ENCODE assay signal across 1 cellular context in the genomic region with DNA sequence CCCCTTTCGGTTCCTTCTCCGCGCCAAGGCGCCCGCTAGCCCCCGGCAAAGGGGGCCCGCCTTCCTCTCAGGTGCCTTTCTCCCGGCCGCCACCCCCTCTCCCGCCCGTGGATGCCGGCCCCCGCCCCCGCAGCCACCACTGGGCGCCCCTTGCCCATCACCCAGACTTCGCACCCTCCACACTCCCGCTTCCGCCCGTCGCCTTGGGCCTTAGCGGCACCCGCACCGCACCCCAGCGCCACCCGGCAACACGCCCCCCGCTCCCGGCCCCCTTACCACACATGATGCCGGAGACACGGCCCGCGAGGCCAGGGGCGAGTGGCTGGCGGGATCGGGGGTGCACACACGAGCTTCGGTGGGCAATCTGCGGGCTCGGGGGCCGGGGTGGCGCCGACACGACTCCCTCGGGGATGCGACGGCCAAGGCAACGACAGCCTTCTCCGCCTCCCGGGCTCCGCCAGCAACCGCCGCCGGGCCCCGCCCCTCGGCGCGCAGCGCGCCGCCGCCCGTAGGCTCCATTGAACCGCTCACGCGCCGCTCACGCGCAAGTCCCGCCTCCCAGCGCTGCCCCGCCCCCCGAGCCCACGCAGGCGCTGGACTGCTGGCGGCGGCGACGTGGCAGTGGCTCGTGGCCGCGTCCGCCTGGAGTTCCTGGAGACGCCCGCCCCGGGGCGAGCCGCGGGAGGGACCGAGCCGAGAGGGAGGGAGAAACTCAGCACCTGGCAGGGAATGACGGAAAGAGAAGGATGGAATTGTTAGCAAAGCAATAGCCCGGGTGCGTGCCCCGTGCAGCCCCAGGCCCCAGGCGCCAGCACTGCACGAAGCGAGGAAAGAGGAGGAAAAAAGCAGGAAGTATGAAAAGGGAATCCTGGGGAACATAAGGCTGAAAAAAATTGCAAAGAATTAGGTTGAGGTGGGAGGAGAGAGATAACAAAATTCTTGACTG.
TF ChIP-seq lines count a peak whose summit lies in the region.

TSS of gene GFPT1 (minus strand) at position 439 of the 946 bp plus-strand sequence. CDS start at position 283, 156 bp downstream.

TF ChIP-seq in HepG2, 621 proteins besides CTCF, POLR2A, EP300 and RAD21 (continued from another document and continues in another):
- TF ChIP-seq ZNF879 (CRISPR knock-in tag; IDR thresholded peaks at IDR 0.05) (peak; percentile 69; the same call in 1 of the 2 replicates), HNRNPLL (IDR thresholded peaks at IDR 0.05; ENCODE audit: low read depth, low read length, poor library complexity, severe bottlenecking) (peak; percentile 74), HDAC6 (IDR thresholded peaks at IDR 0.05; ENCODE audit: low read depth, low read length) (no peak), GMEB2 (CRISPR knock-in tag; IDR thresholded peaks at IDR 0.05; ENCODE audit: low read depth) (peak; percentile 54), SIX1 (CRISPR knock-in tag; IDR thresholded peaks at IDR 0.05; ENCODE audit: borderline replicate concordance) (0 out of 2 replicates have a peak, but pooled peaks have one; percentile 7), REXO4 (CRISPR knock-in tag; IDR thresholded peaks at IDR 0.05; ENCODE audit: borderline replicate concordance) (no peak), KDM2A (CRISPR knock-in tag; IDR thresholded peaks at IDR 0.05; ENCODE audit: borderline replicate concordance, low read depth) (peak; percentile 87), ZNF407 (CRISPR knock-in tag; IDR thresholded peaks at IDR 0.05; ENCODE audit: not compliant biosample characterization) (peak; percentile 92), ZNF572 (CRISPR knock-in tag; IDR thresholded peaks at IDR 0.05) (no peak), ZSCAN22 (CRISPR knock-in tag; IDR thresholded peaks at IDR 0.05) (peak; percentile 86), ZNF292 (CRISPR knock-in tag; IDR thresholded peaks at IDR 0.05; ENCODE audit: borderline replicate concordance, low read depth) (peak; percentile 13; the same call in 1 of the 2 replicates), NONO (IDR thresholded peaks at IDR 0.05) (no peak), NONO (CRISPR knock-in tag; conservative IDR thresholded peaks at IDR 0.05) (peak; percentile 98), MNT (IDR thresholded peaks at IDR 0.05) (peak; percentile 29; the same call in 1 of the 2 replicates), FOXC1 (CRISPR knock-in tag; IDR thresholded peaks at IDR 0.05; ENCODE audit: borderline replicate concordance) (peak; percentile 97)
- TF ChIP-seq, protein P1, sequence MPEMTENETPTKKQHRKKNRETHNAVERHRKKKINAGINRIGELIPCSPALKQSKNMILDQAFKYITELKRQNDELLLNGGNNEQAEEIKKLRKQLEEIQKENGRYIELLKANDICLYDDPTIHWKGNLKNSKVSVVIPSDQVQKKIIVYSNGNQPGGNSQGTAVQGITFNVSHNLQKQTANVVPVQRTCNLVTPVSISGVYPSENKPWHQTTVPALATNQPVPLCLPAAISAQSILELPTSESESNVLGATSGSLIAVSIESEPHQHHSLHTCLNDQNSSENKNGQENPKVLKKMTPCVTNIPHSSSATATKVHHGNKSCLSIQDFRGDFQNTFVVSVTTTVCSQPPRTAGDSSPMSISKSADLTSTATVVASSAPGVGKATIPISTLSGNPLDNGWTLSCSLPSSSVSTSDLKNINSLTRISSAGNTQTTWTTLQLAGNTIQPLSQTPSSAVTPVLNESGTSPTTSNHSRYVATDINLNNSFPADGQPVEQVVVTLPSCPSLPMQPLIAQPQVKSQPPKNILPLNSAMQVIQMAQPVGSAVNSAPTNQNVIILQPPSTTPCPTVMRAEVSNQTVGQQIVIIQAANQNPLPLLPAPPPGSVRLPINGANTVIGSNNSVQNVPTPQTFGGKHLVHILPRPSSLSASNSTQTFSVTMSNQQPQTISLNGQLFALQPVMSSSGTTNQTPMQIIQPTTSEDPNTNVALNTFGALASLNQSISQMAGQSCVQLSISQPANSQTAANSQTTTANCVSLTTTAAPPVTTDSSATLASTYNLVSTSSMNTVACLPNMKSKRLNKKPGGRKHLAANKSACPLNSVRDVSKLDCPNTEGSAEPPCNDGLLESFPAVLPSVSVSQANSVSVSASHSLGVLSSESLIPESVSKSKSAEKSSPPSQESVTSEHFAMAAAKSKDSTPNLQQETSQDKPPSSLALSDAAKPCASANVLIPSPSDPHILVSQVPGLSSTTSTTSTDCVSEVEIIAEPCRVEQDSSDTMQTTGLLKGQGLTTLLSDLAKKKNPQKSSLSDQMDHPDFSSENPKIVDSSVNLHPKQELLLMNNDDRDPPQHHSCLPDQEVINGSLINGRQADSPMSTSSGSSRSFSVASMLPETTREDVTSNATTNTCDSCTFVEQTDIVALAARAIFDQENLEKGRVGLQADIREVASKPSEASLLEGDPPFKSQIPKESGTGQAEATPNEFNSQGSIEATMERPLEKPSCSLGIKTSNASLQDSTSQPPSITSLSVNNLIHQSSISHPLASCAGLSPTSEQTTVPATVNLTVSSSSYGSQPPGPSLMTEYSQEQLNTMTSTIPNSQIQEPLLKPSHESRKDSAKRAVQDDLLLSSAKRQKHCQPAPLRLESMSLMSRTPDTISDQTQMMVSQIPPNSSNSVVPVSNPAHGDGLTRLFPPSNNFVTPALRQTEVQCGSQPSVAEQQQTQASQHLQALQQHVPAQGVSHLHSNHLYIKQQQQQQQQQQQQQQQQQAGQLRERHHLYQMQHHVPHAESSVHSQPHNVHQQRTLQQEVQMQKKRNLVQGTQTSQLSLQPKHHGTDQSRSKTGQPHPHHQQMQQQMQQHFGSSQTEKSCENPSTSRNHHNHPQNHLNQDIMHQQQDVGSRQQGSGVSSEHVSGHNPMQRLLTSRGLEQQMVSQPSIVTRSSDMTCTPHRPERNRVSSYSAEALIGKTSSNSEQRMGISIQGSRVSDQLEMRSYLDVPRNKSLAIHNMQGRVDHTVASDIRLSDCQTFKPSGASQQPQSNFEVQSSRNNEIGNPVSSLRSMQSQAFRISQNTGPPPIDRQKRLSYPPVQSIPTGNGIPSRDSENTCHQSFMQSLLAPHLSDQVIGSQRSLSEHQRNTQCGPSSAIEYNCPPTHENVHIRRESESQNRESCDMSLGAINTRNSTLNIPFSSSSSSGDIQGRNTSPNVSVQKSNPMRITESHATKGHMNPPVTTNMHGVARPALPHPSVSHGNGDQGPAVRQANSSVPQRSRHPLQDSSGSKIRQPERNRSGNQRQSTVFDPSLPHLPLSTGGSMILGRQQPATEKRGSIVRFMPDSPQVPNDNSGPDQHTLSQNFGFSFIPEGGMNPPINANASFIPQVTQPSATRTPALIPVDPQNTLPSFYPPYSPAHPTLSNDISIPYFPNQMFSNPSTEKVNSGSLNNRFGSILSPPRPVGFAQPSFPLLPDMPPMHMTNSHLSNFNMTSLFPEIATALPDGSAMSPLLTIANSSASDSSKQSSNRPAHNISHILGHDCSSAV (CRISPR knock-in tag; IDR thresholded peaks at IDR 0.05; ENCODE audit: borderline replicate concordance): no peak
- TF ChIP-seq, protein P2, sequence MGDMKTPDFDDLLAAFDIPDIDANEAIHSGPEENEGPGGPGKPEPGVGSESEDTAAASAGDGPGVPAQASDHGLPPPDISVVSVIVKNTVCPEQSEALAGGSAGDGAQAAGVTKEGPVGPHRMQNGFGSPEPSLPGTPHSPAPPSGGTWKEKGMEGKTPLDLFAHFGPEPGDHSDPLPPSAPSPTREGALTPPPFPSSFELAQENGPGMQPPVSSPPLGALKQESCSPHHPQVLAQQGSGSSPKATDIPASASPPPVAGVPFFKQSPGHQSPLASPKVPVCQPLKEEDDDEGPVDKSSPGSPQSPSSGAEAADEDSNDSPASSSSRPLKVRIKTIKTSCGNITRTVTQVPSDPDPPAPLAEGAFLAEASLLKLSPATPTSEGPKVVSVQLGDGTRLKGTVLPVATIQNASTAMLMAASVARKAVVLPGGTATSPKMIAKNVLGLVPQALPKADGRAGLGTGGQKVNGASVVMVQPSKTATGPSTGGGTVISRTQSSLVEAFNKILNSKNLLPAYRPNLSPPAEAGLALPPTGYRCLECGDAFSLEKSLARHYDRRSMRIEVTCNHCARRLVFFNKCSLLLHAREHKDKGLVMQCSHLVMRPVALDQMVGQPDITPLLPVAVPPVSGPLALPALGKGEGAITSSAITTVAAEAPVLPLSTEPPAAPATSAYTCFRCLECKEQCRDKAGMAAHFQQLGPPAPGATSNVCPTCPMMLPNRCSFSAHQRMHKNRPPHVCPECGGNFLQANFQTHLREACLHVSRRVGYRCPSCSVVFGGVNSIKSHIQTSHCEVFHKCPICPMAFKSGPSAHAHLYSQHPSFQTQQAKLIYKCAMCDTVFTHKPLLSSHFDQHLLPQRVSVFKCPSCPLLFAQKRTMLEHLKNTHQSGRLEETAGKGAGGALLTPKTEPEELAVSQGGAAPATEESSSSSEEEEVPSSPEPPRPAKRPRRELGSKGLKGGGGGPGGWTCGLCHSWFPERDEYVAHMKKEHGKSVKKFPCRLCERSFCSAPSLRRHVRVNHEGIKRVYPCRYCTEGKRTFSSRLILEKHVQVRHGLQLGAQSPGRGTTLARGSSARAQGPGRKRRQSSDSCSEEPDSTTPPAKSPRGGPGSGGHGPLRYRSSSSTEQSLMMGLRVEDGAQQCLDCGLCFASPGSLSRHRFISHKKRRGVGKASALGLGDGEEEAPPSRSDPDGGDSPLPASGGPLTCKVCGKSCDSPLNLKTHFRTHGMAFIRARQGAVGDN (CRISPR knock-in tag; IDR thresholded peaks at IDR 0.05): peak; percentile 97
- TF ChIP-seq, protein P3, sequence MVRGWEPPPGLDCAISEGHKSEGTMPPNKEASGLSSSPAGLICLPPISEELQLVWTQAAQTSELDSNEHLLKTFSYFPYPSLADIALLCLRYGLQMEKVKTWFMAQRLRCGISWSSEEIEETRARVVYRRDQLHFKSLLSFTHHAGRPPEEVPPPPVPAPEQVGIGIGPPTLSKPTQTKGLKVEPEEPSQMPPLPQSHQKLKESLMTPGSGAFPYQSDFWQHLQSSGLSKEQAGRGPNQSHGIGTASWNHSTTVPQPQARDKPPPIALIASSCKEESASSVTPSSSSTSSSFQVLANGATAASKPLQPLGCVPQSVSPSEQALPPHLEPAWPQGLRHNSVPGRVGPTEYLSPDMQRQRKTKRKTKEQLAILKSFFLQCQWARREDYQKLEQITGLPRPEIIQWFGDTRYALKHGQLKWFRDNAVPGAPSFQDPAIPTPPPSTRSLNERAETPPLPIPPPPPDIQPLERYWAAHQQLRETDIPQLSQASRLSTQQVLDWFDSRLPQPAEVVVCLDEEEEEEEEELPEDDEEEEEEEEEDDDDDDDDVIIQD (CRISPR knock-in tag; IDR thresholded peaks at IDR 0.05; ENCODE audit: low read depth): no peak
